In the genomic region with DNA sequence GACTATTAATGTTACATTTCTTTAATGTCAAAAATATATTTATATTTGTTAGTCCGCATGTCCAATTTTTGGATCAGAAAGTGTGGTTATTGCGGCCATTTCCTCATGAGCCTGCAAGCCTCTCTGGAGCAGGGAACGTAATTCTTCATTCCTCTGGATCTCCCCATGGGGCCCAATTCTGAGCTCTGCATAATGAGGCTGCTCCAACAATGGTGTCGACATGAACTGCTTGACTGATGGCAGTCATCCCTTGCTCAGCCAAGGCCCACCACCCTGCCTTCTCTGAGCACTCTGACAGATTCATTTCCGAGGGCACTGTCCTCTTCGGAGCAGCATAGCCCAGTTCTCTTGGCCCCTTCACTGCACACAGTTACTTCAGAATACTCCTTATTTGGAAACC, we compare ENCODE assay signal across 22 cellular contexts. TPM values are rescaled to one million over a fixed set of nuclear protein-coding genes. Genes with fewer than 3 reads are reported as not detected.
DNase-seq lines count a peak whose midpoint lies in the region; ATAC-seq and TF ChIP-seq lines count a peak whose summit lies in the region.
"Had no signal": no experiment of that assay in that cellular context is flagged by ENCODE, and none has a peak within 500 bp of the region (broad histone marks: within the 10 kb centered on the region; RNA-seq: fewer than 3 reads in every experiment).

No MANE protein-coding gene starts in this region.

- no peaks in the 10 kb centered on the region for H3K36me3 Mint-ChIP-seq in WTC11
- no peaks in the 10 kb centered on the region for H3K36me3 Mint-ChIP-seq in activated CD4-positive, alpha-beta memory T cell treated with anti-CD3 and anti-CD28 coated beads for 36 hours
- no peaks in the 10 kb centered on the region for H3K36me3 Mint-ChIP-seq in T-helper 2 cell treated with Interferon-gamma antibody and Interleukin-4, amounts not matched to agents 5 μg/mL and 100 μg/mL, for 36 hours (ENCODE audit: low read depth)
- H3K36me3 Mint-ChIP-seq: CD14-positive monocyte; CD4-positive, alpha-beta memory T cell; IgD-negative memory B cell had no signal

- H3K4me3 ChIP-seq in GM23248 (no peak overlapping the region), dorsolateral prefrontal cortex (no peak overlapping the region)
- H3K4me3 ChIP-seq: BLaER1 had no signal

- TF ChIP-seq CTCF in WTC11 (IDR thresholded peaks at IDR 0.05) (no peak), dorsolateral prefrontal cortex (IDR thresholded peaks at IDR 0.05 in 54 of 56, conservative IDR thresholded peaks at IDR 0.05 in 2 of 56; ENCODE audit: low read depth in 1 of 56, partially characterized antibody in 56 of 56) (no peak)

- no peaks in the 10 kb centered on the region for H3K79me2 ChIP-seq in GM23248 (ENCODE audit: insufficient read depth)

- no peaks in the 10 kb centered on the region for H3K27me3 ChIP-seq in GM23248 (replicated peaks; ENCODE audit: insufficient read depth)
- H3K27me3 ChIP-seq in dorsolateral prefrontal cortex: peaks cover 0 to 3% (median 0%) of the 10 kb centered on the region in 45 donors
- H3K27me3 ChIP-seq: BLaER1 had no signal

- H2AFZ ChIP-seq in GM23248: no peak overlapping the region

- peaks cover 15% of the 10 kb centered on the region for H3F3A ChIP-seq in GM23248 (ENCODE audit: insufficient read depth)

- no peak overlapping the region for H3K27ac Mint-ChIP-seq in WTC11
- no peak overlapping the region for H3K27ac Mint-ChIP-seq in activated CD4-positive, alpha-beta memory T cell treated with anti-CD3 and anti-CD28 coated beads for 36 hours
- no peak overlapping the region for H3K27ac Mint-ChIP-seq in T-helper 2 cell treated with Interferon-gamma antibody and Interleukin-4, amounts not matched to agents 5 μg/mL and 100 μg/mL, for 36 hours
- H3K27ac Mint-ChIP-seq: CD14-positive monocyte; CD4-positive, alpha-beta memory T cell; H9; IgD-negative memory B cell had no signal

- H3K4me2 ChIP-seq in GM23248 (ENCODE audit: unreplicated experiment): no peak overlapping the region
- H3K4me2 ChIP-seq: BLaER1 had no signal

- peak; percentile 57; the same call in 1 of the 2 replicates for ATAC-seq in WTC11
- ATAC-seq in HG03571 (IDR thresholded peaks at IDR 0.05; ENCODE audit: unreplicated experiment): no peak
- ATAC-seq in HG03469 (IDR thresholded peaks at IDR 0.05; ENCODE audit: unreplicated experiment): no peak

- in situ Hi-C loops in GM23248 (cut with MboI): no loop called here

- H3K27me3 Mint-ChIP-seq in WTC11 (ENCODE audit: low read depth): peaks cover 25% of the 10 kb centered on the region
- H3K27me3 Mint-ChIP-seq in activated CD4-positive, alpha-beta memory T cell treated with anti-CD3 and anti-CD28 coated beads for 36 hours: no peaks in the 10 kb centered on the region
- H3K27me3 Mint-ChIP-seq in T-helper 2 cell treated with Interferon-gamma antibody and Interleukin-4, amounts not matched to agents 5 μg/mL and 100 μg/mL, for 36 hours (ENCODE audit: low read depth): peaks cover 19% of the 10 kb centered on the region

- H3K9me2 ChIP-seq in GM23248 (ENCODE audit: insufficient read depth): no peaks in the 10 kb centered on the region

- no peak for DNase-seq in GM23248
- DNase-seq in WTC11 (ENCODE audit: low spot score): no peak
- no peak for DNase-seq in dorsolateral prefrontal cortex
- DNase-seq in substantia nigra (lab: John Stamatoyannopoulos, UW): no peak
- no peak for DNase-seq in activated CD4-positive, alpha-beta memory T cell treated with anti-CD3 and anti-CD28 coated beads for 36 hours
- DNase-seq in T-helper 2 cell treated with Interferon-gamma antibody and Interleukin-4, amounts not matched to agents 5 μg/mL and 100 μg/mL, for 36 hours (ENCODE audit: low spot score): no peak
- DNase-seq: 8988T; CD4-positive, alpha-beta memory T cell; DMS153; DMS79; GF-D8; H9 had no signal

- no peaks in the 10 kb centered on the region for H3K36me3 ChIP-seq in GM23248 (ENCODE audit: low read depth)
- H3K36me3 ChIP-seq: BLaER1 had no signal

- intact Hi-C loops in dorsolateral prefrontal cortex (cut with DNase I): no loop called here
- intact Hi-C loops in activated CD4-positive, alpha-beta memory T cell treated with anti-CD3 and anti-CD28 coated beads for 36 hours (cut with micrococcal nuclease): no loop called here

- 0 out of 2 replicates have a peak, but pooled peaks cover 2% of the 10 kb centered on the region for H3K4me1 Mint-ChIP-seq in WTC11
- peaks cover 3% of the 10 kb centered on the region for H3K4me1 Mint-ChIP-seq in activated CD4-positive, alpha-beta memory T cell treated with anti-CD3 and anti-CD28 coated beads for 36 hours (ENCODE audit: low read depth)
- peaks cover 4% of the 10 kb centered on the region for H3K4me1 Mint-ChIP-seq in T-helper 2 cell treated with Interferon-gamma antibody and Interleukin-4, amounts not matched to agents 5 μg/mL and 100 μg/mL, for 36 hours (ENCODE audit: low read depth)
- H3K4me1 Mint-ChIP-seq: CD14-positive monocyte, IgD-negative memory B cell had no signal

- peaks cover 31% of the 10 kb centered on the region for H3K4me1 ChIP-seq in GM23248 (ENCODE audit: insufficient read depth)
- H3K4me1 ChIP-seq: BLaER1 had no signal

- no peak overlapping the region for H3K4me3 Mint-ChIP-seq in WTC11
- H3K4me3 Mint-ChIP-seq in activated CD4-positive, alpha-beta memory T cell treated with anti-CD3 and anti-CD28 coated beads for 36 hours: no peak overlapping the region
- no peak overlapping the region for H3K4me3 Mint-ChIP-seq in T-helper 2 cell treated with Interferon-gamma antibody and Interleukin-4, amounts not matched to agents 5 μg/mL and 100 μg/mL, for 36 hours
- H3K4me3 Mint-ChIP-seq: CD14-positive monocyte; CD4-positive, alpha-beta memory T cell; H9; IgD-negative memory B cell had no signal

- H3K27ac ChIP-seq in GM23248 (peak overlapping the region; percentile 52), dorsolateral prefrontal cortex (peak overlapping the region in 58 of 59 donors; percentile 52 to 100 (median 98)), substantia nigra (ENCODE audit: low read depth, low read length, poor library complexity, severe bottlenecking) (peak overlapping the region; percentile 100)
- H3K27ac ChIP-seq: BLaER1, HL-60 had no signal

- H4K20me1 ChIP-seq in GM23248 (ENCODE audit: insufficient read depth): no peaks in the 10 kb centered on the region
- H4K20me1 ChIP-seq: BLaER1 had no signal

- no peak overlapping the region for H3K9ac ChIP-seq in GM23248
- H3K9ac ChIP-seq: BLaER1 had no signal

- 78 to 79% methylated on average over 6 of the region's 6 CpGs for WGBS in GM23248 (ENCODE audit: low coverage in 1 of 2, low lambda C conversion rate in 2 of 2, missing lambda C conversion rate in 2 of 2), 2 experiments

- no peaks in the 10 kb centered on the region for H3K9me3 ChIP-seq in GM23248 (ENCODE audit: low read depth)
- H3K9me3 ChIP-seq: BLaER1 had no signal

- no peaks in the 10 kb centered on the region for H3K9me3 Mint-ChIP-seq in WTC11
- H3K9me3 Mint-ChIP-seq in activated CD4-positive, alpha-beta memory T cell treated with anti-CD3 and anti-CD28 coated beads for 36 hours: no peaks in the 10 kb centered on the region
- no peaks in the 10 kb centered on the region for H3K9me3 Mint-ChIP-seq in T-helper 2 cell treated with Interferon-gamma antibody and Interleukin-4, amounts not matched to agents 5 μg/mL and 100 μg/mL, for 36 hours
- H3K9me3 Mint-ChIP-seq: CD4-positive, alpha-beta memory T cell; H9; IgD-negative memory B cell had no signal

- POLR2A ChIA-PET in WTC11 (lab: Charles Lee): no interaction called here
- POLR2A ChIA-PET in activated CD4-positive, alpha-beta memory T cell treated with anti-CD3 and anti-CD28 coated beads for 36 hours (lab: Charles Lee): no interaction called here

- CTCF ChIA-PET in WTC11 (lab: Charles Lee): interaction anchor here (1.3 kb wide), 1 partner anchor 57 kb away, joined by 6 read pairs; no protein-coding TSS in a partner anchor
- CTCF ChIA-PET in activated CD4-positive, alpha-beta memory T cell treated with anti-CD3 and anti-CD28 coated beads for 36 hours (lab: Charles Lee): interaction anchor here (0.6 kb wide), 1 partner anchor 516 kb away, joined by 3 read pairs; no protein-coding TSS in a partner anchor

TF ChIP-seq in WTC11, 78 proteins besides CTCF, POLR2A, EP300 and RAD21:
- no peak for TF ChIP-seq EMX1 (CRISPR knock-in tag; IDR thresholded peaks at IDR 0.05)
- TF ChIP-seq KAT7 (CRISPR knock-in tag; IDR thresholded peaks at IDR 0.05; ENCODE audit: borderline replicate concordance): no peak
- TF ChIP-seq, protein P1, sequence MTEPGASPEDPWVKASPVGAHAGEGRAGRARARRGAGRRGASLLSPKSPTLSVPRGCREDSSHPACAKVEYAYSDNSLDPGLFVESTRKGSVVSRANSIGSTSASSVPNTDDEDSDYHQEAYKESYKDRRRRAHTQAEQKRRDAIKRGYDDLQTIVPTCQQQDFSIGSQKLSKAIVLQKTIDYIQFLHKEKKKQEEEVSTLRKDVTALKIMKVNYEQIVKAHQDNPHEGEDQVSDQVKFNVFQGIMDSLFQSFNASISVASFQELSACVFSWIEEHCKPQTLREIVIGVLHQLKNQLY (CRISPR knock-in tag; IDR thresholded peaks at IDR 0.05): no peak

RNA-seq across cellular contexts. Expression of a gene that starts 3.1 kb away (rescaled TPM):
- total RNA-seq in GM23248 (2014; rRNA removed; shearing (Covaris generic)): not detected in 2 replicates
- not detected in 2 replicates for polyA plus RNA-seq in GM23248 (2016; fragmentation: Nextera tagmentation; extraction: Ambion mirVana)
- total RNA-seq in WTC11 (2021) (not detected in 3 replicates), dorsolateral prefrontal cortex (100 to 1,000 TPM in 119 of 120 experiments, 10 to 100 TPM in 1; 70.8 to 353 (median 174) TPM)
- total RNA-seq in activated CD4-positive, alpha-beta memory T cell treated with anti-CD3 and anti-CD28 coated beads for 36 hours: not detected
- total RNA-seq: A673; CD4-positive, alpha-beta memory T cell; Daoy; H1; H9 had no signal
- polyA plus RNA-seq: CD14-positive monocyte; CD4-positive, alpha-beta memory T cell; H1; IgD-negative memory B cell had no signal

RNA-seq across cellular contexts. Expression of a gene that starts 15.0 kb away (rescaled TPM):
- 0.97 and 1.3 TPM in 2 replicates for total RNA-seq in GM23248 (2014; rRNA removed; shearing (Covaris generic))
- 1.6 and 1.8 TPM in 2 replicates for polyA plus RNA-seq in GM23248 (2016; fragmentation: Nextera tagmentation; extraction: Ambion mirVana)
- 2.1 to 2.6 TPM (median 2.4 TPM) in 3 replicates for total RNA-seq in WTC11 (2021)
- total RNA-seq in dorsolateral prefrontal cortex: 1 to 10 TPM in 92 of 120 experiments, under 1 TPM in 28; 0.52 to 3.4 (median 1.4) TPM
- 1 to 10 TPM; 5.6 to 6.4 TPM for total RNA-seq in activated CD4-positive, alpha-beta memory T cell treated with anti-CD3 and anti-CD28 coated beads for 36 hours

RNA-seq across cellular contexts. Expression of a gene that starts 19.9 kb away (rescaled TPM):
- not detected in 2 replicates for total RNA-seq in GM23248 (2014; rRNA removed; shearing (Covaris generic))
- not detected in 2 replicates for polyA plus RNA-seq in GM23248 (2016; fragmentation: Nextera tagmentation; extraction: Ambion mirVana)
- not detected in 3 replicates for total RNA-seq in WTC11 (2021)
- under 1 TPM in 18 of 120 experiments, not detected in 102; 0.27 to 0.80 (median 0.43) TPM for total RNA-seq in dorsolateral prefrontal cortex
- total RNA-seq in activated CD4-positive, alpha-beta memory T cell treated with anti-CD3 and anti-CD28 coated beads for 36 hours: not detected
- total RNA-seq: A673; CD4-positive, alpha-beta memory T cell; Daoy; H1; H9 had no signal
- polyA plus RNA-seq: AG04450; CD14-positive monocyte; CD4-positive, alpha-beta memory T cell; H1; IgD-negative memory B cell had no signal

RNA-seq across cellular contexts. Expression of a gene that starts 41.3 kb away (rescaled TPM):
- total RNA-seq in GM23248 (2014; rRNA removed; shearing (Covaris generic)): 0.51 and 1.3 TPM in 2 replicates
- polyA plus RNA-seq in GM23248 (2016; fragmentation: Nextera tagmentation; extraction: Ambion mirVana): 0.53 and 1.1 TPM in 2 replicates
- total RNA-seq in WTC11 (2021): 0.07 to 0.13 TPM (median 0.09 TPM) in 3 replicates
- 10 to 100 TPM in 87 of 120 experiments, 1 to 10 TPM in 33; 5.0 to 28.8 (median 11.9) TPM for total RNA-seq in dorsolateral prefrontal cortex
- total RNA-seq in activated CD4-positive, alpha-beta memory T cell treated with anti-CD3 and anti-CD28 coated beads for 36 hours: not detected
- total RNA-seq: A673; CD4-positive, alpha-beta memory T cell; H1; H9 had no signal
- polyA plus RNA-seq: CD4-positive, alpha-beta memory T cell; IgD-negative memory B cell had no signal

Comparison
In these comparisons a context has a peak if more than half of its experiments do, and no peak if none do; other contexts are left out.
1. RNA of a gene that starts 3.1 kb away (total RNA-seq): 70.8 to 353 TPM in dorsolateral prefrontal cortex; not detected in activated CD4-positive, alpha-beta memory T cell treated with anti-CD3 and anti-CD28 coated beads for 36 hours, not detected in WTC11 and not detected in GM23248; every median in the first group is over 10 times any median in the second.
2. Peak in every context shown above with its lines, with median percentiles within 50 percentile points of each other: H3K27ac ChIP-seq.